ENCODE assay signal across 11 cellular contexts in genomic region chr15:85624241-85624855, GRCh38.
DNase-seq lines count a peak whose midpoint lies in the region; ATAC-seq and TF ChIP-seq lines count a peak whose summit lies in the region.
"Had no signal": no experiment of that assay in that cellular context is flagged by ENCODE, and none has a peak within 500 bp of the region (broad histone marks: within the 10 kb centered on the region; RNA-seq: fewer than 3 reads in every experiment).

No MANE protein-coding gene starts in this region.

- H3K4me3 Mint-ChIP-seq in stimulated activated naive CD8-positive, alpha-beta T cell treated with anti-CD3 and anti-CD28 coated beads, Interleukin-15, Interleukin-2, amounts not matched to agents 100 ng/mL and 50 ng/mL, for 24 hours: peak overlapping the region; percentile 46
- no peak overlapping the region for H3K4me3 Mint-ChIP-seq in chondrocyte (ENCODE audit: unreplicated experiment)

- H3K36me3 ChIP-seq in muscle layer of duodenum (ENCODE audit: control insufficient read depth in 1 of 2, insufficient read depth in 2 of 2, low read length in 2 of 2): peaks cover 0 to 21% of the 10 kb centered on the region in 2 donors

- no peak for TF ChIP-seq CTCF in chondrocyte (IDR thresholded peaks at IDR 0.05)

- peak overlapping the region; percentile 94 for H3K27ac ChIP-seq in muscle layer of duodenum (ENCODE audit: low read length)

- H3K4me3 ChIP-seq in muscle layer of duodenum (ENCODE audit: low read depth in 1 of 2, low read length in 2 of 2): peak overlapping the region; percentile 66 to 83

- H3K4me1 ChIP-seq in muscle layer of duodenum (ENCODE audit: control insufficient read depth in 1 of 2, insufficient read depth in 2 of 2, low read length in 2 of 2): peaks cover 12 to 57% of the 10 kb centered on the region in 2 donors

- H3K27me3 ChIP-seq in muscle layer of duodenum (ENCODE audit: low read depth, low read length): no peaks in the 10 kb centered on the region

- peak overlapping the region; percentile 50 for H3K27ac Mint-ChIP-seq in stimulated activated naive CD8-positive, alpha-beta T cell treated with anti-CD3 and anti-CD28 coated beads, Interleukin-15, Interleukin-2, amounts not matched to agents 100 ng/mL and 50 ng/mL, for 24 hours
- peak overlapping the region; percentile 58 for H3K27ac Mint-ChIP-seq in chondrocyte (ENCODE audit: unreplicated experiment)

- DNase-seq in stimulated activated naive CD8-positive, alpha-beta T cell treated with anti-CD3 and anti-CD28 coated beads, Interleukin-15, Interleukin-2, amounts not matched to agents 100 U/mL and 50 U/mL, for 24 hours: no peak
- no peak for DNase-seq in chondrocyte (ENCODE audit: low spot score)
- no peak for DNase-seq in head of caudate nucleus
- DNase-seq: activated CD4-positive, CD25-positive, alpha-beta regulatory T cell; DMS 273 treated with DMSO at 0.1 percent for 48 hours; NCI-H2171 treated with DMSO at 0.1 percent for 48 hours had no signal

- no peaks in the 10 kb centered on the region for H3K9me3 ChIP-seq in muscle layer of duodenum (ENCODE audit: control insufficient read depth in 1 of 2, low read length in 2 of 2)

- H3K27me3 Mint-ChIP-seq in stimulated activated naive CD8-positive, alpha-beta T cell treated with anti-CD3 and anti-CD28 coated beads, Interleukin-15, Interleukin-2, amounts not matched to agents 100 ng/mL and 50 ng/mL, for 24 hours: no peaks in the 10 kb centered on the region
- no peaks in the 10 kb centered on the region for H3K27me3 Mint-ChIP-seq in chondrocyte (ENCODE audit: low read depth)

- no peak for ATAC-seq in stimulated activated naive CD8-positive, alpha-beta T cell treated with anti-CD3 and anti-CD28 coated beads, Interleukin-15, Interleukin-2, amounts not matched to agents 100 U/mL and 50 U/mL, for 24 hours
- ATAC-seq in HG02798 (IDR thresholded peaks at IDR 0.05; ENCODE audit: poor library complexity, unreplicated experiment): no peak
- no peak for ATAC-seq in GM21515 (IDR thresholded peaks at IDR 0.05; ENCODE audit: unreplicated experiment)
- ATAC-seq in GM19397 (IDR thresholded peaks at IDR 0.05; ENCODE audit: unreplicated experiment): no peak

- no peaks in the 10 kb centered on the region for H3K9me3 Mint-ChIP-seq in stimulated activated naive CD8-positive, alpha-beta T cell treated with anti-CD3 and anti-CD28 coated beads, Interleukin-15, Interleukin-2, amounts not matched to agents 100 ng/mL and 50 ng/mL, for 24 hours
- no peaks in the 10 kb centered on the region for H3K9me3 Mint-ChIP-seq in chondrocyte (ENCODE audit: low read depth)

- intact Hi-C loops in head of caudate nucleus (cut with DNase I): no loop called here

- peaks cover 29% of the 10 kb centered on the region for H3K36me3 Mint-ChIP-seq in stimulated activated naive CD8-positive, alpha-beta T cell treated with anti-CD3 and anti-CD28 coated beads, Interleukin-15, Interleukin-2, amounts not matched to agents 100 ng/mL and 50 ng/mL, for 24 hours (ENCODE audit: low read depth)
- H3K36me3 Mint-ChIP-seq in chondrocyte (ENCODE audit: low read depth): peaks cover 1% of the 10 kb centered on the region

- H3K4me1 Mint-ChIP-seq in stimulated activated naive CD8-positive, alpha-beta T cell treated with anti-CD3 and anti-CD28 coated beads, Interleukin-15, Interleukin-2, amounts not matched to agents 100 ng/mL and 50 ng/mL, for 24 hours (ENCODE audit: low read depth): peaks cover 61% of the 10 kb centered on the region
- H3K4me1 Mint-ChIP-seq in chondrocyte (ENCODE audit: low read depth): peaks cover 10% of the 10 kb centered on the region
